ENCODE assay signal across 8 cellular contexts in genomic region chr1:51331206-51332100, GRCh38. TPM values are rescaled to one million over a fixed set of nuclear protein-coding genes. Genes with fewer than 3 reads are reported as not detected.
DNase-seq lines count a peak whose midpoint lies in the region; ATAC-seq, FAIRE-seq and TF ChIP-seq lines count a peak whose summit lies in the region.

No MANE protein-coding gene starts in this region.

- no peak overlapping the region for H2BK5ac ChIP-seq in H9 (ENCODE audit: insufficient read length, low read length)

- in situ Hi-C loops in K562 (cut with MboI) = no loop called here

- H2BK120ac ChIP-seq in H9 (ENCODE audit: low read depth, low read length, poor library complexity, severe bottlenecking) = no peak overlapping the region

- H3K27ac ChIP-seq in H9 (ENCODE audit: insufficient read length, low read depth, low read length) = no peak overlapping the region
- peak overlapping the region; percentile 90 for H3K27ac ChIP-seq in K562 (ENCODE audit: extremely low read depth, low read depth, low read length)
- peak overlapping the region; percentile 25 for H3K27ac ChIP-seq in suprapubic skin

- DNase-seq in NCI-H2171 treated with DMSO at 0.1 percent for 48 hours (lab: John Stamatoyannopoulos, UW) = peak; percentile 70
- DNase-seq in NCI-H2171 (lab: John Stamatoyannopoulos, UW) = no peak
- peak; percentile 75 for DNase-seq in H9
- DNase-seq in NCI-H446 treated with DMSO at 0.1 percent for 48 hours (lab: John Stamatoyannopoulos, UW) = peak; percentile 21
- DNase-seq in K562 (ENCODE audit: extremely low read depth in 1 of 4, low spot score in 3 of 4) = peak; percentile 92 to 93 (median 92)
- DNase-seq in inferior parietal cortex (ENCODE audit: extremely low spot score) = peak; percentile 44
- peak in 1 of 2 donors; percentile 70 for DNase-seq in suprapubic skin (ENCODE audit: low spot score in 2 of 2)
- DNase-seq in activated CD8-positive, alpha-beta memory T cell treated with anti-CD3 and anti-CD28 coated beads, Interleukin-2, amount 50 U/mL, for 48 hours = no peak

- no peaks in the 10 kb centered on the region for H4K20me1 ChIP-seq in H9 (ENCODE audit: control insufficient read depth, insufficient read depth, insufficient read length)
- no peaks in the 10 kb centered on the region for H4K20me1 ChIP-seq in K562 (replicated peaks; ENCODE audit: control insufficient read depth, insufficient read depth, low read length)

- no peak overlapping the region for H3K18ac ChIP-seq in H9 (ENCODE audit: insufficient read length, low read depth, low read length)

- peak overlapping the region; percentile 68; the same call in 1 of the 2 replicates for H3K14ac ChIP-seq in H9 (ENCODE audit: insufficient read depth, low read length)

- H2AFZ ChIP-seq in H9 (ENCODE audit: low read length) (no peak overlapping the region), K562 (ENCODE audit: low read depth, low read length) (peak overlapping the region; percentile 99)

- peaks cover 18% of the 10 kb centered on the region for H3K27me3 Mint-ChIP-seq in H9 (ENCODE audit: low read depth)

- H3K4me2 ChIP-seq in H9 (ENCODE audit: insufficient read depth, insufficient read length, low read length) (peak overlapping the region; percentile 66), K562 (ENCODE audit: insufficient read depth, low read length) (peak overlapping the region; percentile 76)

- FAIRE-seq in K562 (lab: Jason Lieb, UNC) = peak; percentile 99

- intact Hi-C loops in K562 (cut with micrococcal nuclease) = no loop called here

- ATAC-seq in K562 = peak; percentile 94

- no peaks in the 10 kb centered on the region for H3K9me3 Mint-ChIP-seq in H9

- H3K36me3 ChIP-seq in K562 (ENCODE audit: control insufficient read depth, insufficient read depth, low read length) (no peaks in the 10 kb centered on the region), suprapubic skin (no peaks in the 10 kb centered on the region)

- CTCF ChIA-PET in K562 (lab: Yijun Ruan, JAX; ENCODE audit: low intra/inter-chr PET ratio) = no interaction called here

- no peak overlapping the region for H2BK15ac ChIP-seq in H9 (ENCODE audit: low read depth, low read length)

- no peak overlapping the region for H2BK20ac ChIP-seq in H9 (ENCODE audit: low read depth, low read length, poor library complexity, severe bottlenecking)

- peak overlapping the region; percentile 83 to 92 for H3K4me3 Mint-ChIP-seq in H9

- TSS peak; percentile 81 for BruUV-seq in K562 (replicated peaks; lab: Mats Ljungman, UMichigan)

- peaks cover 6% of the 10 kb centered on the region for H3K23me2 ChIP-seq in H9 (ENCODE audit: insufficient read length, low read depth, low read length, poor library complexity, severe bottlenecking)

- no CpG with 5 or more reads among the region's 7 CpGs for WGBS in H9 (ENCODE audit: extremely low coverage, insufficient read length, low lambda C conversion rate)
- 2% methylated on average over 7 of the region's 7 CpGs for WGBS in K562 (ENCODE audit: insufficient coverage, low coverage, missing lambda C conversion rate)
- 50% methylated on average over 7 of the region's 7 CpGs for WGBS in suprapubic skin

- H3T11ph ChIP-seq in H9 (ENCODE audit: low read length) = no peak overlapping the region

- H2BK12ac ChIP-seq in H9 (ENCODE audit: insufficient read length, low read depth, low read length) = no peak overlapping the region

- no peak overlapping the region for H3K4me3 ChIP-seq in K562
- H3K4me3 ChIP-seq in suprapubic skin = peak overlapping the region; percentile 59

- TF ChIP-seq CTCF in H9 (conservative IDR thresholded peaks at IDR 0.05) (no peak), K562 (IDR thresholded peaks at IDR 0.05 in 2 of 3, conservative IDR thresholded peaks at IDR 0.05 in 1 of 3; ENCODE audit: insufficient read depth in 2 of 3, low read depth in 1 of 3, low read length in 3 of 3) (peak in 1 of 3 experiments; percentile 0; a peak in 1 of 6 replicates), suprapubic skin (IDR thresholded peaks at IDR 0.05) (no peak)

- no peaks in the 10 kb centered on the region for H3K79me1 ChIP-seq in H9 (ENCODE audit: insufficient read depth, low read depth, low read length, poor library complexity, severe bottlenecking)

- no peaks in the 10 kb centered on the region for H3K9me3 ChIP-seq in H9 (ENCODE audit: control insufficient read depth, low read depth, low read length)
- no peaks in the 10 kb centered on the region for H3K9me3 ChIP-seq in K562 (replicated peaks; ENCODE audit: control insufficient read depth, insufficient read depth, low read depth, low read length)
- no peaks in the 10 kb centered on the region for H3K9me3 ChIP-seq in suprapubic skin

- H3K4me1 ChIP-seq in H9 (ENCODE audit: insufficient read depth, low read length) = peaks cover 3% of the 10 kb centered on the region; the same call in 1 of the 2 replicates
- H3K4me1 ChIP-seq in K562 (replicated peaks in 1 of 2; ENCODE audit: control insufficient read depth in 2 of 2, insufficient read depth in 2 of 2, low read length in 2 of 2) = peaks cover 28 to 33% of the 10 kb centered on the region in 2 experiments
- peaks cover 29% of the 10 kb centered on the region for H3K4me1 ChIP-seq in suprapubic skin

- H2AK5ac ChIP-seq in H9 (ENCODE audit: insufficient read length, low read length) = no peak overlapping the region

- TF ChIP-seq POLR2A in K562 (conservative IDR thresholded peaks at IDR 0.05) = peak; percentile 86
- no peak for TF ChIP-seq POLR2A in suprapubic skin (IDR thresholded peaks at IDR 0.05)

- H3K36me3 Mint-ChIP-seq in H9 (ENCODE audit: insufficient read depth in 1 of 3, low read depth in 3 of 3) = no peaks in the 10 kb centered on the region

- H4K91ac ChIP-seq in H9 (ENCODE audit: insufficient read length, low read depth, low read length) = no peak overlapping the region

- H3K23ac ChIP-seq in H9 (ENCODE audit: insufficient read length, low read depth, low read length) = no peak overlapping the region

- H4K5ac ChIP-seq in H9 (ENCODE audit: insufficient read length, low read depth, low read length) = no peak overlapping the region

- H3K4me1 Mint-ChIP-seq in H9 = peaks cover 19 to 26% of the 10 kb centered on the region in 2 experiments

- H3K9me1 ChIP-seq in K562 (ENCODE audit: control insufficient read depth, insufficient read depth, low read length) = no peaks in the 10 kb centered on the region

- no peak overlapping the region for H4K8ac ChIP-seq in H9 (replicated peaks; ENCODE audit: insufficient read length, low read depth, low read length)

- TF ChIP-seq RAD21 in K562 (CRISPR knock-in tag; conservative IDR thresholded peaks at IDR 0.05 in 1 of 2, IDR thresholded peaks at IDR 0.05 in 1 of 2) = 0 out of 4 replicates have a peak, but pooled peaks of 1 of the 2 experiments have one; percentile 22

- no peaks in the 10 kb centered on the region; the same call in 1 of the 2 replicates for H3K27me3 ChIP-seq in H9 (ENCODE audit: insufficient read depth, low read length)
- H3K27me3 ChIP-seq in K562 (ENCODE audit: control insufficient read depth in 2 of 2, insufficient read depth in 2 of 2, low read length in 2 of 2) = no peaks in the 10 kb centered on the region
- no peaks in the 10 kb centered on the region for H3K27me3 ChIP-seq in suprapubic skin

- TF ChIP-seq EP300 in K562 (IDR thresholded peaks at IDR 0.05; ENCODE audit: low read length) = peak; percentile 63; the same call in 1 of the 2 replicates
- no peak for TF ChIP-seq EP300 in suprapubic skin (IDR thresholded peaks at IDR 0.05)

- no peak overlapping the region for H3K4ac ChIP-seq in H9 (ENCODE audit: low read depth, low read length)

- H3K79me2 ChIP-seq in H9 (ENCODE audit: insufficient read depth, low read length) (no peaks in the 10 kb centered on the region), K562 (ENCODE audit: control insufficient read depth, insufficient read depth, low read length) (no peaks in the 10 kb centered on the region)

- peak overlapping the region in 1 of 3 experiments; percentile 54; a peak in 3 of 7 replicates for H3K27ac Mint-ChIP-seq in H9

- POLR2A ChIA-PET in K562 (lab: Yijun Ruan, JAX) = interaction anchor here (0.6 to 2.0 kb wide), 13 partner anchors 9 to 394 kb away, joined by 3 to 17 read pairs (median 3); no protein-coding TSS in a partner anchor

- H3K9ac ChIP-seq in H9 (ENCODE audit: extremely low read depth, insufficient read length, low read length) (no peak overlapping the region), K562 (ENCODE audit: insufficient read depth in 1 of 2, low read depth in 2 of 2, low read length in 2 of 2) (peak overlapping the region; percentile 72 to 73; a peak in 3 of 4 replicates)

- H3K56ac ChIP-seq in H9 (ENCODE audit: insufficient read length, low read depth, low read length) = no peak overlapping the region

RNA-seq across cellular contexts. Expression of gene TTC39A, which starts 1.1 kb away (rescaled TPM):
- total RNA-seq in H9 (2021) = 7.7 and 9.1 TPM in 2 replicates
- total RNA-seq in K562 (2011; cell fraction: chromatin; rRNA removed; ENCODE audit: low replicate concordance) = 1.6 and 1.9 TPM in 2 replicates
- total RNA-seq in K562 (2011; cell fraction: nucleolus; rRNA removed) = 0.53 and 2.7 TPM in 2 replicates
- 0.51 and 2.1 TPM in 2 replicates for total RNA-seq in K562 (2011; cell fraction: nucleoplasm; rRNA removed)
- 0.18 and 0.20 TPM in 2 replicates for total RNA-seq in K562 (2014; rRNA removed)
- total RNA-seq in K562 (2014; rRNA removed; fragmentation: Illumina TruSeq; extraction: Trizol) = 0.40 and 0.48 TPM in 2 replicates
- 0.34 and 0.36 TPM in 2 replicates for total RNA-seq in K562 (2015; rRNA removed; fragmentation: Illumina TruSeq; extraction: Trizol)
- total RNA-seq in K562 (2021) = 0.53 and 0.92 TPM in 2 replicates
- polyA plus RNA-seq in K562 (2011; rRNA removed) = 0.74 and 0.82 TPM in 2 replicates
- polyA plus RNA-seq in K562 (2011; cell fraction: cytosol; rRNA removed) = 0.37 and 2.8 TPM in 2 replicates
- polyA plus RNA-seq in K562 (2011; cell fraction: nucleus; rRNA removed) = 0.51 and 0.75 TPM in 2 replicates
- 0.47 and 0.89 TPM in 2 replicates for polyA plus RNA-seq in K562 (2012)
- 0.27 and 0.32 TPM in 2 replicates for polyA plus RNA-seq in K562 (2014; fragmentation: Illumina TruSeq; extraction: Trizol)
- polyA plus RNA-seq in K562 (2014; fragmentation: Nextera tagmentation; extraction: Ambion mirVana) = under 1 TPM; 0.21 to 0.35 TPM
- polyA plus RNA-seq in K562 (2014; rRNA removed) = 0.19 and 0.23 TPM in 2 replicates
- polyA minus RNA-seq in K562 (2011; rRNA and poly(A)+ RNA removed) = 2.0 and 2.1 TPM in 2 replicates
- polyA minus RNA-seq in K562 (2011; cell fraction: cytosol; rRNA and poly(A)+ RNA removed) = not detected in 2 replicates
- 0.13 and 0.89 TPM in 2 replicates for polyA minus RNA-seq in K562 (2011; cell fraction: nucleus; rRNA and poly(A)+ RNA removed)
- total RNA-seq in suprapubic skin = 10 to 100 TPM in 3 of 4 donors, 1 to 10 TPM in 1; 9.4 to 16.3 (median 13.1) TPM

Comparison
In these comparisons a context has a peak if more than half of its experiments do, and no peak if none do; other contexts are left out.
1. DNase-seq: peak in NCI-H2171 treated with DMSO at 0.1 percent for 48 hours (single experiment), H9 (single experiment), NCI-H446 treated with DMSO at 0.1 percent for 48 hours (single experiment), K562 (4 of 4) and inferior parietal cortex (single experiment); none in NCI-H2171 (single experiment) and activated CD8-positive, alpha-beta memory T cell treated with anti-CD3 and anti-CD28 coated beads, Interleukin-2, amount 50 U/mL, for 48 hours (single experiment).